Comparison of ENCODE assay signal across 24 cellular contexts in genomic region chr4:129905256-129905655, GRCh38.
"Had no signal": no experiment of that assay in that cellular context is flagged by ENCODE, and none has a peak within 500 bp of the region (broad histone marks: within the 10 kb centered on the region; RNA-seq: fewer than 3 reads in every experiment).

No MANE protein-coding gene starts in this region.

- H3K27ac Mint-ChIP-seq: natural killer cell treated with Interleukin-12 subunit alpha and Interleukin-12 subunit beta and Interleukin-15 and Interleukin-18, amount 100 ng/mL, for 72 hours; nephron progenitor cell; progenitor cell of endocrine pancreas; stimulated activated effector memory CD8-positive, alpha-beta T cell treated with anti-CD3 and anti-CD28 coated beads, Interleukin-12 subunit alpha, Interleukin-12 subunit beta, amount 100 ng/mL, for 72 hours; stimulated activated naive B cell treated with anti-CD40 and anti-IgM and Interleukin-4, amounts not matched to agents 10 μg/mL and 1 μg/mL and 100 μg/mL, for 72 hours; stimulated activated naive CD8-positive, alpha-beta T cell treated with anti-CD3 and anti-CD28 coated beads, Interleukin-15, Interleukin-2, amounts not matched to agents 100 ng/mL and 50 ng/mL, for 24 hours had no signal

- H3K36me3 Mint-ChIP-seq: stimulated activated effector memory CD8-positive, alpha-beta T cell treated with anti-CD3 and anti-CD28 coated beads, Interleukin-12 subunit alpha, Interleukin-12 subunit beta, amount 100 ng/mL, for 72 hours; stimulated activated naive B cell treated with anti-CD40 and anti-IgM and Interleukin-4, amounts not matched to agents 10 μg/mL and 1 μg/mL and 100 μg/mL, for 72 hours had no signal

- H3K4me3 Mint-ChIP-seq: natural killer cell treated with Interleukin-12 subunit alpha and Interleukin-12 subunit beta and Interleukin-15 and Interleukin-18, amount 100 ng/mL, for 72 hours; nephron progenitor cell; neural crest cell; stimulated activated effector memory CD8-positive, alpha-beta T cell treated with anti-CD3 and anti-CD28 coated beads, Interleukin-12 subunit alpha, Interleukin-12 subunit beta, amount 100 ng/mL, for 72 hours; stimulated activated naive B cell treated with anti-CD40 and anti-IgM and Interleukin-4, amounts not matched to agents 10 μg/mL and 1 μg/mL and 100 μg/mL, for 72 hours; stimulated activated naive CD8-positive, alpha-beta T cell treated with anti-CD3 and anti-CD28 coated beads, Interleukin-15, Interleukin-2, amounts not matched to agents 100 ng/mL and 50 ng/mL, for 24 hours had no signal

- DNase-seq: nephron progenitor cell; nucleus accumbens; posterior cingulate gyrus; psoas muscle; right cardiac atrium; right lobe of liver; sigmoid colon; small intestine; stimulated activated CD4-positive, alpha-beta T cell treated with anti-CD3 and anti-CD28 coated beads, Interleukin-15, amount 100 ng/mL, for 24 hours; stimulated activated CD4-positive, alpha-beta T cell treated with anti-CD3 and anti-CD28 coated beads, Interleukin-2, amount 100 ng/mL, for 24 hours; stimulated activated CD4-positive, alpha-beta T cell treated with anti-CD3 and anti-CD28 coated beads, Interleukin-2, amount 100 ng/mL, for 48 hours; stimulated activated CD4-positive, alpha-beta T cell treated with anti-CD3 and anti-CD28 coated beads, Interleukin-4, amount 100 ng/mL, for 24 hours; stimulated activated naive B cell treated with anti-CD40 and anti-IgM and Interleukin-4, amounts not matched to agents 10 μg/mL and 1 μg/mL and 100 μg/mL, for 72 hours; stimulated activated naive CD4-positive, alpha-beta T cell treated with Interleukin-2 at 50 U/mL for 16 hours; stomach; thyroid gland; trophoblast cell; upper lobe of left lung had no signal

- H3K4me1 Mint-ChIP-seq: neural crest cell; stimulated activated effector memory CD8-positive, alpha-beta T cell treated with anti-CD3 and anti-CD28 coated beads, Interleukin-12 subunit alpha, Interleukin-12 subunit beta, amount 100 ng/mL, for 72 hours; stimulated activated naive B cell treated with anti-CD40 and anti-IgM and Interleukin-4, amounts not matched to agents 10 μg/mL and 1 μg/mL and 100 μg/mL, for 72 hours had no signal

- FAIRE-seq: small intestine, urothelium cell line had no signal

- H3K27me3 Mint-ChIP-seq: natural killer cell treated with Interleukin-12 subunit alpha and Interleukin-12 subunit beta and Interleukin-15 and Interleukin-18, amount 100 ng/mL, for 72 hours; progenitor cell of endocrine pancreas; stimulated activated naive B cell treated with anti-CD40 and anti-IgM and Interleukin-4, amounts not matched to agents 10 μg/mL and 1 μg/mL and 100 μg/mL, for 72 hours; stimulated activated naive CD8-positive, alpha-beta T cell treated with anti-CD3 and anti-CD28 coated beads, Interleukin-15, Interleukin-2, amounts not matched to agents 100 ng/mL and 50 ng/mL, for 24 hours had no signal

- ATAC-seq: natural killer cell treated with Interleukin-12 subunit alpha and Interleukin-12 subunit beta and Interleukin-15 and Interleukin-18, amount 100 ng/mL, for 72 hours; psoas muscle; right cardiac atrium; right lobe of liver; stimulated activated effector memory CD8-positive, alpha-beta T cell treated with anti-CD3 and anti-CD28 coated beads, Interleukin-12 subunit alpha, Interleukin-12 subunit beta, amount 100 ng/mL, for 72 hours; stimulated activated naive B cell treated with anti-CD40 and anti-IgM and Interleukin-4, amounts not matched to agents 10 μg/mL and 1 μg/mL and 100 μg/mL, for 72 hours had no signal
